Comparison of ENCODE assay signal across 8 cellular contexts in the genomic region with DNA sequence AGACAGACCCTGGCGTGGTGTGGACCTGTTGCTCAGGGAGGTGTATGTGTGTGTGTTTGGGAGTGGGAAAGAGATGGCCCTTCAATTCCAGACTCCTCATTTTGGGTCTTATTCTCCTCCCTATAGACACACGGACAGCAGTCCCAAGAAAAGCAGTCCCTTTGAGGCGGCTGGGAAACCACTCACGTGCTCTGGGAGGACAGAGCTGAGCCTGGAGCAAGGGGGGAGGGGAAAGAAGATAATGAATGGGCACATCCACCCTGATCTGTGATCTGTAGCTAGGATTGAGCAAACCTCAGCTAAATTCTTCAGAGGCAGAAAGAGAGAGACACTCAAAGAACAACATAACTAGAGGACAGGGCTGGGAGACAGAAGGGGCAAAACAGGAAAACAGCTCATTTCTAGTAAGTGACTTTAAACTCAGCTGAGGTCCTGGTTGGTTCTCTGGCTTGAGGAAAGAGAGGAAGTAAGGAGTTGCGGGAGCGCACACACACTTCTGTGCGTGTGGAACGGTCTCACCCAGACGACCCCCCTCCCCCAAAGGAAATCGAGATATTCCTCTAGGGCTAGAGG. TPM values are rescaled to one million over a fixed set of nuclear protein-coding genes. Genes with fewer than 3 reads are reported as not detected.
A peak's percentile ranks its signal among the peaks of the same experiment; 100 is the strongest.
DNase-seq lines count a peak whose midpoint lies in the region; ATAC-seq and TF ChIP-seq lines count a peak whose summit lies in the region.

No MANE protein-coding gene starts in this region.

- POLR2A ChIA-PET in AG04450 (lab: Yijun Ruan, JAX), result interaction anchor here (0.6 to 1.6 kb wide), 3 partner anchors 12 to 151 kb away, joined by 3 to 9 read pairs (median 4); no protein-coding TSS in a partner anchor

- CTCF ChIA-PET in AG04450 (lab: Charles Lee), result interaction anchor here (1.1 kb wide), 1 partner anchor 11 kb away, joined by 5 read pairs; no protein-coding TSS in a partner anchor

- H3K4me1 ChIP-seq in iPS-20b (ENCODE audit: insufficient read depth, low read length) (peaks cover 6% of the 10 kb centered on the region; the same call in 1 of the 2 replicates), stomach smooth muscle (ENCODE audit: control insufficient read depth, insufficient read depth, low read length) (peaks cover 17% of the 10 kb centered on the region)

- DNase-seq in AG04450 (ENCODE audit: low read depth, low spot score), result no peak
- peak; percentile 49 to 74 for DNase-seq in HL-60 (ENCODE audit: low read depth in 1 of 2, low spot score in 1 of 2)
- DNase-seq in activated naive CD4-positive, alpha-beta T cell treated with anti-CD3 and anti-CD28 coated beads, Interleukin-2, amount 50 U/mL, for 72 hours (ENCODE audit: low spot score in 2 of 2), result no peak
- no peak for DNase-seq in germinal center (ENCODE audit: low spot score)

- H3K27ac ChIP-seq in AG04450 (ENCODE audit: low read depth, low read length), result peak overlapping the region; percentile 57
- peak overlapping the region; percentile 86 for H3K27ac ChIP-seq in HL-60 (replicated peaks)
- no peak overlapping the region for H3K27ac ChIP-seq in iPS-20b (ENCODE audit: low read length)
- H3K27ac ChIP-seq in stomach smooth muscle (ENCODE audit: low read length), result peak overlapping the region; percentile 78

- H3K36me3 ChIP-seq in iPS-20b (ENCODE audit: insufficient read depth, low read depth, low read length) (peaks cover 5% of the 10 kb centered on the region; the same call in 1 of the 2 replicates), stomach smooth muscle (ENCODE audit: control insufficient read depth in 2 of 2, insufficient read depth in 2 of 2, low read length in 2 of 2) (peaks cover 0 to 3% of the 10 kb centered on the region in 2 donors)

- H3K9ac ChIP-seq in iPS-20b (ENCODE audit: low read depth, low read length) (peak overlapping the region; percentile 94), stomach smooth muscle (ENCODE audit: low read length in 2 of 2) (peak overlapping the region; percentile 93 to 98)

- ATAC-seq in activated naive CD4-positive, alpha-beta T cell treated with anti-CD3 and anti-CD28 coated beads, Interleukin-2, amount 50 U/mL, for 72 hours, result no peak
- ATAC-seq in GM18858 (IDR thresholded peaks at IDR 0.05; ENCODE audit: unreplicated experiment) (no peak), HG03342 (IDR thresholded peaks at IDR 0.05; ENCODE audit: unreplicated experiment) (no peak)

- H3K9me3 ChIP-seq in AG04450 (ENCODE audit: control insufficient read depth, insufficient read depth, low read length) (no peaks in the 10 kb centered on the region; the same call in 1 of the 2 replicates), iPS-20b (ENCODE audit: insufficient read depth, low read depth, low read length) (no peaks in the 10 kb centered on the region), stomach smooth muscle (ENCODE audit: control insufficient read depth in 2 of 2, low read length in 2 of 2) (peaks cover 0 to 8% of the 10 kb centered on the region in 2 donors)

- H3K27ac Mint-ChIP-seq in activated naive CD4-positive, alpha-beta T cell treated with anti-CD3 and anti-CD28 coated beads, Interleukin-2, amount 50 U/mL, for 72 hours, result peak overlapping the region; percentile 93

- TF ChIP-seq CTCF in AG04450 (IDR thresholded peaks at IDR 0.05; ENCODE audit: low read depth, low read length) (no peak), HL-60 (IDR thresholded peaks at IDR 0.05; ENCODE audit: insufficient read depth, low read length) (no peak)

- H3K9me3 Mint-ChIP-seq in activated naive CD4-positive, alpha-beta T cell treated with anti-CD3 and anti-CD28 coated beads, Interleukin-2, amount 50 U/mL, for 72 hours, result no peaks in the 10 kb centered on the region

- H3K36me3 Mint-ChIP-seq in activated naive CD4-positive, alpha-beta T cell treated with anti-CD3 and anti-CD28 coated beads, Interleukin-2, amount 50 U/mL, for 72 hours, result peaks cover 7 to 12% of the 10 kb centered on the region in 2 donors

- H3K4me3 ChIP-seq in AG04450 (ENCODE audit: low read depth, low read length) (peak overlapping the region; percentile 99), HL-60 (replicated peaks; ENCODE audit: insufficient read depth, low read length) (peak overlapping the region; percentile 85), iPS-20b (ENCODE audit: low read length) (peak overlapping the region; percentile 99), stomach smooth muscle (ENCODE audit: low read length in 2 of 2) (peak overlapping the region; percentile 93 to 99)

- H3K27me3 ChIP-seq in AG04450 (ENCODE audit: control insufficient read depth, insufficient read depth, low read length) (no peaks in the 10 kb centered on the region), HL-60 (ENCODE audit: insufficient read depth, poor library complexity, severe bottlenecking) (no peaks in the 10 kb centered on the region), iPS-20b (ENCODE audit: insufficient read depth, low read length) (no peaks in the 10 kb centered on the region), stomach smooth muscle (ENCODE audit: control insufficient read depth in 1 of 2, insufficient read depth in 2 of 2, low read length in 2 of 2) (no peaks in the 10 kb centered on the region)

RNA-seq across cellular contexts. Expression of a gene that starts 0.8 kb away (rescaled TPM):
- 134 and 163 TPM in 2 replicates for polyA plus RNA-seq in AG04450 (2011; rRNA removed)
- 51.3 and 71.3 TPM in 2 replicates for polyA minus RNA-seq in AG04450 (2011; rRNA and poly(A)+ RNA removed)
- 10 to 100 TPM; 44.5 to 45.7 TPM for total RNA-seq in activated naive CD4-positive, alpha-beta T cell treated with anti-CD3 and anti-CD28 coated beads, Interleukin-2, amount 50 U/mL, for 72 hours

RNA-seq across cellular contexts. Expression of a gene that starts 26.9 kb away (rescaled TPM):
- polyA plus RNA-seq in AG04450 (2011; rRNA removed), result 0.01 and 0.02 TPM in 2 replicates
- polyA minus RNA-seq in AG04450 (2011; rRNA and poly(A)+ RNA removed), result 0.09 TPM in 1 of 2 replicates, not detected in the other
- total RNA-seq in activated naive CD4-positive, alpha-beta T cell treated with anti-CD3 and anti-CD28 coated beads, Interleukin-2, amount 50 U/mL, for 72 hours, result under 1 TPM; 0.23 to 0.54 TPM

RNA-seq across cellular contexts. Expression of a gene that starts 31.2 kb away (rescaled TPM):
- polyA plus RNA-seq in AG04450 (2011; rRNA removed), result not detected in 2 replicates
- polyA minus RNA-seq in AG04450 (2011; rRNA and poly(A)+ RNA removed), result not detected in 2 replicates
- total RNA-seq in activated naive CD4-positive, alpha-beta T cell treated with anti-CD3 and anti-CD28 coated beads, Interleukin-2, amount 50 U/mL, for 72 hours, result not detected

RNA-seq across cellular contexts. Expression of a gene that starts 31.4 kb away (rescaled TPM):
- polyA plus RNA-seq in AG04450 (2011; rRNA removed), result not detected in 2 replicates
- polyA minus RNA-seq in AG04450 (2011; rRNA and poly(A)+ RNA removed), result 0.13 TPM in 1 of 2 replicates, not detected in the other
- total RNA-seq in activated naive CD4-positive, alpha-beta T cell treated with anti-CD3 and anti-CD28 coated beads, Interleukin-2, amount 50 U/mL, for 72 hours, result under 1 TPM in 1 of 2 donors, not detected in 1; 0.23 TPM

RNA-seq across cellular contexts. Expression of a gene that starts 32.8 kb away (rescaled TPM):
- polyA plus RNA-seq in AG04450 (2011; rRNA removed), result 13.6 and 15.5 TPM in 2 replicates
- 7.5 and 12.1 TPM in 2 replicates for polyA minus RNA-seq in AG04450 (2011; rRNA and poly(A)+ RNA removed)
- total RNA-seq in activated naive CD4-positive, alpha-beta T cell treated with anti-CD3 and anti-CD28 coated beads, Interleukin-2, amount 50 U/mL, for 72 hours, result 10 to 100 TPM; 47.4 to 69.6 TPM

Comparison
In these comparisons a context has a peak if more than half of its experiments do, and no peak if none do; other contexts are left out.
1. DNase-seq: peak in HL-60 (2 of 2); none in AG04450 (single experiment), activated naive CD4-positive, alpha-beta T cell treated with anti-CD3 and anti-CD28 coated beads, Interleukin-2, amount 50 U/mL, for 72 hours (0 of 2) and germinal center (single experiment).
2. Peak in every context shown above with its lines, with median percentiles within 50 percentile points of each other: H3K4me3 ChIP-seq.